ENCODE assay signal across 1 cellular context in genomic region chr5:122846051-122846567, GRCh38.
TF ChIP-seq lines count a peak whose summit lies in the region.

No MANE protein-coding gene starts in this region.

TF ChIP-seq in K562, 482 proteins besides CTCF, POLR2A, EP300 and RAD21:
- TF ChIP-seq, protein P1, sequence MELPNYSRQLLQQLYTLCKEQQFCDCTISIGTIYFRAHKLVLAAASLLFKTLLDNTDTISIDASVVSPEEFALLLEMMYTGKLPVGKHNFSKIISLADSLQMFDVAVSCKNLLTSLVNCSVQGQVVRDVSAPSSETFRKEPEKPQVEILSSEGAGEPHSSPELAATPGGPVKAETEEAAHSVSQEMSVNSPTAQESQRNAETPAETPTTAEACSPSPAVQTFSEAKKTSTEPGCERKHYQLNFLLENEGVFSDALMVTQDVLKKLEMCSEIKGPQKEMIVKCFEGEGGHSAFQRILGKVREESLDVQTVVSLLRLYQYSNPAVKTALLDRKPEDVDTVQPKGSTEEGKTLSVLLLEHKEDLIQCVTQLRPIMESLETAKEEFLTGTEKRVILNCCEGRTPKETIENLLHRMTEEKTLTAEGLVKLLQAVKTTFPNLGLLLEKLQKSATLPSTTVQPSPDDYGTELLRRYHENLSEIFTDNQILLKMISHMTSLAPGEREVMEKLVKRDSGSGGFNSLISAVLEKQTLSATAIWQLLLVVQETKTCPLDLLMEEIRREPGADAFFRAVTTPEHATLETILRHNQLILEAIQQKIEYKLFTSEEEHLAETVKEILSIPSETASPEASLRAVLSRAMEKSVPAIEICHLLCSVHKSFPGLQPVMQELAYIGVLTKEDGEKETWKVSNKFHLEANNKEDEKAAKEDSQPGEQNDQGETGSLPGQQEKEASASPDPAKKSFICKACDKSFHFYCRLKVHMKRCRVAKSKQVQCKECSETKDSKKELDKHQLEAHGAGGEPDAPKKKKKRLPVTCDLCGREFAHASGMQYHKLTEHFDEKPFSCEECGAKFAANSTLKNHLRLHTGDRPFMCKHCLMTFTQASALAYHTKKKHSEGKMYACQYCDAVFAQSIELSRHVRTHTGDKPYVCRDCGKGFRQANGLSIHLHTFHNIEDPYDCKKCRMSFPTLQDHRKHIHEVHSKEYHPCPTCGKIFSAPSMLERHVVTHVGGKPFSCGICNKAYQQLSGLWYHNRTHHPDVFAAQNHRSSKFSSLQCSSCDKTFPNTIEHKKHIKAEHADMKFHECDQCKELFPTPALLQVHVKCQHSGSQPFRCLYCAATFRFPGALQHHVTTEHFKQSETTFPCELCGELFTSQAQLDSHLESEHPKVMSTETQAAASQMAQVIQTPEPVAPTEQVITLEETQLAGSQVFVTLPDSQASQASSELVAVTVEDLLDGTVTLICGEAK (IDR thresholded peaks at IDR 0.05): 0 out of 2 replicates have a peak, but pooled peaks have one; percentile 12
- TF ChIP-seq, protein P1 (CRISPR knock-in tag; IDR thresholded peaks at IDR 0.05): no peak
- TF ChIP-seq PHF20 (IDR thresholded peaks at IDR 0.05; ENCODE audit: partially characterized antibody) (no peak), KDM1A (IDR thresholded peaks at IDR 0.05) (peak; percentile 31 to 45; a peak in 2 of 4 replicates)
